ENCODE assay signal across 8 cellular contexts in genomic region chr10:96511044-96511945, GRCh38. TPM values are rescaled to one million over a fixed set of nuclear protein-coding genes. Genes with fewer than 3 reads are reported as not detected.
DNase-seq lines count a peak whose midpoint lies in the region; TF ChIP-seq lines count a peak whose summit lies in the region.

No MANE protein-coding gene starts in this region.

- no peaks in the 10 kb centered on the region for H3K9me3 Mint-ChIP-seq in neural crest cell

- no peak overlapping the region for H3K27ac Mint-ChIP-seq in neural crest cell (ENCODE audit: unreplicated experiment)

- no peaks in the 10 kb centered on the region for H3K27me3 ChIP-seq in GM23248 (replicated peaks; ENCODE audit: insufficient read depth)

- no peaks in the 10 kb centered on the region for H3K9me2 ChIP-seq in GM23248 (ENCODE audit: insufficient read depth)

- WGBS in GM23248 (ENCODE audit: low coverage in 1 of 2, low lambda C conversion rate in 2 of 2, missing lambda C conversion rate in 2 of 2), 2 experiments: 32 to 40% methylated on average over 7 of the region's 7 CpGs

- no peaks in the 10 kb centered on the region for H3K36me3 ChIP-seq in GM23248 (ENCODE audit: low read depth)

- H3K9me3 ChIP-seq in GM23248 (ENCODE audit: low read depth): no peaks in the 10 kb centered on the region

- no peaks in the 10 kb centered on the region for H3K36me3 Mint-ChIP-seq in neural crest cell (ENCODE audit: low read depth)

- peaks cover 20% of the 10 kb centered on the region for H3K4me1 Mint-ChIP-seq in neural crest cell

- H2AFZ ChIP-seq in GM23248: no peak overlapping the region

- in situ Hi-C loops in GM23248 (cut with MboI): loop anchor here (10.0 kb wide), 1 partner anchor 116 kb away; no protein-coding TSS in a partner anchor

- H3K4me3 ChIP-seq in GM23248 (no peak overlapping the region), epithelial cell of proximal tubule (ENCODE audit: low read depth, low read length) (peak overlapping the region; percentile 70)

- no peaks in the 10 kb centered on the region for H3K79me2 ChIP-seq in GM23248 (ENCODE audit: insufficient read depth)

- H3K4me1 ChIP-seq in GM23248 (ENCODE audit: insufficient read depth): peaks cover 16% of the 10 kb centered on the region

- TF ChIP-seq CTCF in epithelial cell of proximal tubule (conservative IDR thresholded peaks at IDR 0.05; ENCODE audit: low read depth, low read length): peak; percentile 72
- TF ChIP-seq CTCF in neural crest cell (conservative IDR thresholded peaks at IDR 0.05): peak; percentile 69

- no peaks in the 10 kb centered on the region for H4K20me1 ChIP-seq in GM23248 (ENCODE audit: insufficient read depth)

- H3K4me3 Mint-ChIP-seq in neural crest cell: peak overlapping the region; percentile 89

- no peak overlapping the region for H3K4me2 ChIP-seq in GM23248 (ENCODE audit: unreplicated experiment)

- peaks cover 55% of the 10 kb centered on the region for H3K27me3 Mint-ChIP-seq in neural crest cell (ENCODE audit: low read depth)

- no peak overlapping the region for H3K27ac ChIP-seq in GM23248

- DNase-seq in DMS 273 (lab: John Stamatoyannopoulos, UW; ENCODE audit: unreplicated experiment) (peak; percentile 67), DMS 273 treated with DMSO at 0.1 percent for 48 hours (lab: John Stamatoyannopoulos, UW) (no peak), GM23248 (peak; percentile 49), RPMI7951 (ENCODE audit: low read depth) (peak; percentile 25), epithelial cell of proximal tubule (ENCODE audit: low read depth) (no peak), neural crest cell (ENCODE audit: low read depth, low spot score) (peak; percentile 41), cortex of kidney (lab: John Stamatoyannopoulos, UW) (no peak), GOT3 (lab: John Stamatoyannopoulos, UW) (no peak)

- H3K9ac ChIP-seq in GM23248: no peak overlapping the region

- peaks cover 23% of the 10 kb centered on the region for H3F3A ChIP-seq in GM23248 (ENCODE audit: insufficient read depth)

RNA-seq across cellular contexts. Expression of gene TLL2, which starts 2.4 kb away (rescaled TPM):
- 0.43 TPM in 1 of 2 replicates, not detected in the other for total RNA-seq in GM23248 (2014; rRNA removed; shearing (Covaris generic))
- 0.56 and 0.71 TPM in 2 replicates for polyA plus RNA-seq in GM23248 (2016; fragmentation: Nextera tagmentation; extraction: Ambion mirVana)
- total RNA-seq in RPMI7951 (2014; rRNA removed; shearing (Covaris generic)): under 0.01 TPM in 1 of 2 replicates, not detected in the other
- total RNA-seq in epithelial cell of proximal tubule (3.3 and 6.7 TPM in 2 replicates), neural crest cell (1.6 and 2.1 TPM in 2 replicates)

Comparison
In these comparisons a context has a peak if more than half of its experiments do, and no peak if none do; other contexts are left out.
1. DNase-seq: peak in DMS 273 (single experiment), GM23248 (single experiment), RPMI7951 (single experiment) and neural crest cell (single experiment); none in DMS 273 treated with DMSO at 0.1 percent for 48 hours (single experiment), epithelial cell of proximal tubule (single experiment), cortex of kidney (single experiment) and GOT3 (single experiment).